In the genomic region with DNA sequence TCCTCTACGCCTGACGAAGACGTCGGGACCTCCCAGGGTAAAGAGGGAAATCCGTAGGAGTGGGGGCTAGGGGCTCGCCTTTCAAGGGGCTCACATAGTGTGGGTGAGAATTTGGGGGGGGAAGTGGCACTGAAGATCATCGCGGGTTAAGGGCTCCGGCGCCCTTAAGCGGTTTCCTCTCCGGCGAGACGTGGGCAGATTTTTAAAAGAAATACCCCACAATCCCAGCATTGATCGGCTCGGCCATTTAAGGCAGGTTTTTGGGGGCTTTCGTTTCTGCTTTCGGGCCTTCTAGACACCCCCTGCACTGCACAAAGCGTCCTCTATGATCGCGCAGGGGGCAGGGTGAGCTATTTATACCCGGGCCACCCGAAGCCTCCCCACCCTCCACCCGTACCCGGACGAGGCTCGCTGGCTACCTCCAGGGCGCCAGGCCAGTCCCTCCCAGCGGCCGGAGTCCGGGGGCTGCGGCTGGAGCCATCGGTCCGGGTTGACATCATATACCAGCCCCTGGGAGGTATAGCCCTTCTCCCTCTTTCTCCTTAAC, we compare ENCODE assay signal across 11 cellular contexts. TPM values are rescaled to one million over a fixed set of nuclear protein-coding genes. Genes with fewer than 3 reads are reported as not detected.
DNase-seq lines count a peak whose midpoint lies in the region; ATAC-seq, FAIRE-seq and TF ChIP-seq lines count a peak whose summit lies in the region.
"Had no signal": no experiment of that assay in that cellular context is flagged by ENCODE, and none has a peak within 500 bp of the region (broad histone marks: within the 10 kb centered on the region; RNA-seq: fewer than 3 reads in every experiment).

No MANE protein-coding gene starts in this region.

- DNase-seq in AG04449 (ENCODE audit: low read depth, low spot score): no peak
- no peak for DNase-seq in GM23248
- no peak for DNase-seq in central memory CD8-positive, alpha-beta T cell (ENCODE audit: low spot score in 2 of 2)
- no peak for DNase-seq in GM03348 (ENCODE audit: low spot score)
- DNase-seq in dermis blood vessel endothelial cell: no peak
- no peak for DNase-seq in D721Med (ENCODE audit: insufficient read length, low spot score)
- DNase-seq: NCI-H2107, uterus had no signal

- no peak overlapping the region for H3K27ac Mint-ChIP-seq in central memory CD8-positive, alpha-beta T cell (ENCODE audit: low read depth)

- peaks cover 5% of the 10 kb centered on the region for H3K36me3 Mint-ChIP-seq in central memory CD8-positive, alpha-beta T cell (ENCODE audit: insufficient read depth)

- no peak overlapping the region for H3K27ac ChIP-seq in GM23248
- H3K27ac ChIP-seq in neural cell (ENCODE audit: low read length): no peak overlapping the region
- H3K27ac ChIP-seq: uterus had no signal

- no peak for FAIRE-seq in D721Med (lab: Jason Lieb, UNC)
- FAIRE-seq: G401.6 had no signal

- H3K27me3 ChIP-seq in GM23248 (replicated peaks; ENCODE audit: insufficient read depth): peaks cover 90% of the 10 kb centered on the region
- H3K27me3 ChIP-seq in neural cell (ENCODE audit: insufficient read depth, low read depth, low read length): peaks cover 99% of the 10 kb centered on the region

- H3K79me2 ChIP-seq in GM23248 (ENCODE audit: insufficient read depth) (no peaks in the 10 kb centered on the region), neural cell (replicated peaks; ENCODE audit: insufficient read depth, low read length) (no peaks in the 10 kb centered on the region)

- H3K27me3 Mint-ChIP-seq in central memory CD8-positive, alpha-beta T cell: peaks cover 91% of the 10 kb centered on the region

- H2AFZ ChIP-seq in GM23248 (no peak overlapping the region), neural cell (ENCODE audit: low read depth, low read length) (no peak overlapping the region)

- H3K4me1 ChIP-seq in GM23248 (ENCODE audit: insufficient read depth): peaks cover 3% of the 10 kb centered on the region; the same call in 1 of the 2 replicates

- H3K9me2 ChIP-seq in GM23248 (ENCODE audit: insufficient read depth) (no peaks in the 10 kb centered on the region), neural cell (ENCODE audit: insufficient read depth, low read length) (no peaks in the 10 kb centered on the region)

- TF ChIP-seq RAD21 in neural cell (conservative IDR thresholded peaks at IDR 0.05): no peak

- H3K4me3 ChIP-seq in AG04449 (ENCODE audit: low read depth, low read length) (peak overlapping the region; percentile 23), GM23248 (0 out of 2 replicates have a peak overlapping the region, but pooled peaks have one; percentile 40), neural cell (ENCODE audit: low read length) (peak overlapping the region; percentile 37)
- H3K4me3 ChIP-seq: uterus had no signal

- H3K4me2 ChIP-seq in GM23248 (ENCODE audit: unreplicated experiment): peak overlapping the region; percentile 47
- no peak overlapping the region for H3K4me2 ChIP-seq in neural cell (ENCODE audit: low read length)

- no peak for ATAC-seq in central memory CD8-positive, alpha-beta T cell (replicated peaks; ENCODE audit: extremely low read depth, poor library complexity, severe bottlenecking)
- no peak for ATAC-seq in GM21526 (IDR thresholded peaks at IDR 0.05; ENCODE audit: low FRiP score, unreplicated experiment)

- H3K9ac ChIP-seq in GM23248 (no peak overlapping the region), neural cell (ENCODE audit: low read length) (no peak overlapping the region)

- no peaks in the 10 kb centered on the region for H3K36me3 ChIP-seq in GM23248 (ENCODE audit: low read depth)
- no peaks in the 10 kb centered on the region for H3K36me3 ChIP-seq in neural cell (ENCODE audit: insufficient read depth, low read length)
- H3K36me3 ChIP-seq: uterus had no signal

- WGBS in GM23248 (ENCODE audit: low coverage in 1 of 2, low lambda C conversion rate in 2 of 2, missing lambda C conversion rate in 2 of 2), 2 experiments: 2% methylated on average over 29 to 34 of the region's 34 CpGs

- TF ChIP-seq EP300 in neural cell (conservative IDR thresholded peaks at IDR 0.05; ENCODE audit: poor library complexity, severe bottlenecking): no peak

- H3K9me3 ChIP-seq in GM23248 (ENCODE audit: low read depth) (no peaks in the 10 kb centered on the region), neural cell (ENCODE audit: low read length) (no peaks in the 10 kb centered on the region)
- H3K9me3 ChIP-seq: uterus had no signal

- H3K9me3 Mint-ChIP-seq in central memory CD8-positive, alpha-beta T cell: no peaks in the 10 kb centered on the region

- peaks cover 32% of the 10 kb centered on the region for H3K4me1 Mint-ChIP-seq in central memory CD8-positive, alpha-beta T cell

- in situ Hi-C loops in GM23248 (cut with MboI): no loop called here

- CTCF ChIA-PET in AG04449 (lab: Yijun Ruan, JAX): interaction anchor here (19.9 kb wide), 1 partner anchor 276 kb away, joined by 374 read pairs; no protein-coding TSS in a partner anchor

- TF ChIP-seq CTCF in AG04449 (IDR thresholded peaks at IDR 0.05; ENCODE audit: insufficient read depth, low read length, missing control alignments): no peak
- no peak for TF ChIP-seq CTCF in neural cell (IDR thresholded peaks at IDR 0.05; ENCODE audit: poor library complexity, severe bottlenecking)
- TF ChIP-seq CTCF in D721Med (IDR thresholded peaks at IDR 0.05; ENCODE audit: insufficient read depth, missing control alignments): no peak

- POLR2A ChIA-PET in AG04449 (lab: Yijun Ruan, JAX): no interaction called here

- H3F3A ChIP-seq in GM23248 (ENCODE audit: insufficient read depth) (no peaks in the 10 kb centered on the region), neural cell (ENCODE audit: insufficient read depth, low read length, poor library complexity, severe bottlenecking) (no peaks in the 10 kb centered on the region)

- H4K20me1 ChIP-seq in GM23248 (ENCODE audit: insufficient read depth) (no peaks in the 10 kb centered on the region), neural cell (ENCODE audit: insufficient read depth) (no peaks in the 10 kb centered on the region)

- peak overlapping the region; percentile 61 for H3K4me3 Mint-ChIP-seq in central memory CD8-positive, alpha-beta T cell

TF ChIP-seq in neural cell, 6 proteins besides CTCF, POLR2A, EP300 and RAD21:
- TF ChIP-seq SMC3 (conservative IDR thresholded peaks at IDR 0.05; ENCODE audit: poor library complexity) (no peak), POLR2AphosphoS5 (IDR thresholded peaks at IDR 0.05) (no peak), TAF1 (IDR thresholded peaks at IDR 0.05; ENCODE audit: low read depth) (no peak), EZH2 (IDR thresholded peaks at IDR 0.05; ENCODE audit: borderline replicate concordance, insufficient read depth, low read length, poor library complexity, severe bottlenecking) (no peak), MXI1 (conservative IDR thresholded peaks at IDR 0.05; ENCODE audit: poor library complexity, severe bottlenecking) (no peak)
- TF ChIP-seq, protein P1, sequence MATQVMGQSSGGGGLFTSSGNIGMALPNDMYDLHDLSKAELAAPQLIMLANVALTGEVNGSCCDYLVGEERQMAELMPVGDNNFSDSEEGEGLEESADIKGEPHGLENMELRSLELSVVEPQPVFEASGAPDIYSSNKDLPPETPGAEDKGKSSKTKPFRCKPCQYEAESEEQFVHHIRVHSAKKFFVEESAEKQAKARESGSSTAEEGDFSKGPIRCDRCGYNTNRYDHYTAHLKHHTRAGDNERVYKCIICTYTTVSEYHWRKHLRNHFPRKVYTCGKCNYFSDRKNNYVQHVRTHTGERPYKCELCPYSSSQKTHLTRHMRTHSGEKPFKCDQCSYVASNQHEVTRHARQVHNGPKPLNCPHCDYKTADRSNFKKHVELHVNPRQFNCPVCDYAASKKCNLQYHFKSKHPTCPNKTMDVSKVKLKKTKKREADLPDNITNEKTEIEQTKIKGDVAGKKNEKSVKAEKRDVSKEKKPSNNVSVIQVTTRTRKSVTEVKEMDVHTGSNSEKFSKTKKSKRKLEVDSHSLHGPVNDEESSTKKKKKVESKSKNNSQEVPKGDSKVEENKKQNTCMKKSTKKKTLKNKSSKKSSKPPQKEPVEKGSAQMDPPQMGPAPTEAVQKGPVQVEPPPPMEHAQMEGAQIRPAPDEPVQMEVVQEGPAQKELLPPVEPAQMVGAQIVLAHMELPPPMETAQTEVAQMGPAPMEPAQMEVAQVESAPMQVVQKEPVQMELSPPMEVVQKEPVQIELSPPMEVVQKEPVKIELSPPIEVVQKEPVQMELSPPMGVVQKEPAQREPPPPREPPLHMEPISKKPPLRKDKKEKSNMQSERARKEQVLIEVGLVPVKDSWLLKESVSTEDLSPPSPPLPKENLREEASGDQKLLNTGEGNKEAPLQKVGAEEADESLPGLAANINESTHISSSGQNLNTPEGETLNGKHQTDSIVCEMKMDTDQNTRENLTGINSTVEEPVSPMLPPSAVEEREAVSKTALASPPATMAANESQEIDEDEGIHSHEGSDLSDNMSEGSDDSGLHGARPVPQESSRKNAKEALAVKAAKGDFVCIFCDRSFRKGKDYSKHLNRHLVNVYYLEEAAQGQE (IDR thresholded peaks at IDR 0.05; ENCODE audit: borderline replicate concordance): no peak

RNA-seq across cellular contexts. Expression of a gene that starts 1.2 kb away (rescaled TPM):
- not detected in 2 replicates for total RNA-seq in GM23248 (2014; rRNA removed; shearing (Covaris generic))
- polyA plus RNA-seq in GM23248 (2016; fragmentation: Nextera tagmentation; extraction: Ambion mirVana): not detected in 2 replicates
- polyA plus RNA-seq in neural cell: not detected in 2 replicates
- not detected in 2 replicates for polyA minus RNA-seq in neural cell
- total RNA-seq in dermis blood vessel endothelial cell: not detected in 2 replicates
- total RNA-seq: uterus had no signal
